ENCODE assay signal across 8 cellular contexts in genomic region chr19:47158367-47158791, GRCh38. TPM values are rescaled to one million over a fixed set of nuclear protein-coding genes. Genes with fewer than 3 reads are reported as not detected.
A peak's percentile ranks its signal among the peaks of the same experiment; 100 is the strongest.
DNase-seq lines count a peak whose midpoint lies in the region; ATAC-seq and TF ChIP-seq lines count a peak whose summit lies in the region.

No MANE protein-coding gene starts in this region.

- H3K27me3 ChIP-seq in mesendoderm (ENCODE audit: insufficient read depth, low read length, poor library complexity) (no peaks in the 10 kb centered on the region), tibial nerve (no peaks in the 10 kb centered on the region)

- peaks cover 12% of the 10 kb centered on the region for H3K79me1 ChIP-seq in mesendoderm (ENCODE audit: low read length)

- peak overlapping the region; percentile 93 for H3K27ac Mint-ChIP-seq in activated CD4-positive, alpha-beta T cell treated with anti-CD3 and anti-CD28 coated beads, Interleukin-2, amount 10 ng/mL, durations not matched to agents 24 days and 14 days

- H4K5ac ChIP-seq in mesendoderm (ENCODE audit: low read length), result no peak overlapping the region

- peak; percentile 61 for DNase-seq in activated CD4-positive, alpha-beta T cell treated with anti-CD3 and anti-CD28 coated beads, Interleukin-2, amount 10 ng/mL, durations not matched to agents 24 days and 14 days
- DNase-seq in activated CD4-positive, alpha-beta T cell treated with anti-CD3 and anti-CD28 coated beads, Interleukin-2, amount 50 U/mL, for 1 hour, result no peak
- DNase-seq in caudate nucleus (lab: John Stamatoyannopoulos, UW), result peak in 1 of 61 donors; percentile 38
- no peak for DNase-seq in mesendoderm
- peak in 1 of 2 donors; percentile 10 for DNase-seq in tibial nerve (ENCODE audit: low spot score in 2 of 2)
- no peak for DNase-seq in activated gamma-delta T cell treated with Interleukin-2 at 50 U/mL for 16 hours

- peak overlapping the region; percentile 63 for H3K27ac ChIP-seq in caudate nucleus (ENCODE audit: low read depth, low read length)
- peak overlapping the region; percentile 81 for H3K27ac ChIP-seq in mesendoderm (ENCODE audit: low read depth, low read length)
- peak overlapping the region; percentile 26 to 90 (median 60) for H3K27ac ChIP-seq in tibial nerve

- H2BK120ac ChIP-seq in mesendoderm (ENCODE audit: low read depth, low read length), result no peak overlapping the region

- H3K9me3 Mint-ChIP-seq in activated CD4-positive, alpha-beta T cell treated with anti-CD3 and anti-CD28 coated beads, Interleukin-2, amount 10 ng/mL, durations not matched to agents 24 days and 14 days, result no peaks in the 10 kb centered on the region

- H2AK5ac ChIP-seq in mesendoderm (ENCODE audit: low read length), result peak overlapping the region; percentile 57

- H3K4me1 ChIP-seq in mesendoderm (ENCODE audit: control insufficient read depth, low read depth, low read length) (peaks cover 17% of the 10 kb centered on the region), tibial nerve (peaks cover 0 to 38% (median 26%) of the 10 kb centered on the region in 4 donors)

- H3K9ac ChIP-seq in mesendoderm (ENCODE audit: low read length), result peak overlapping the region; percentile 43

- no peak for TF ChIP-seq POLR2A in tibial nerve (IDR thresholded peaks at IDR 0.05)

- no peak overlapping the region for H3K4me2 ChIP-seq in mesendoderm (ENCODE audit: low read length)

- no peak for TF ChIP-seq CTCF in tibial nerve (IDR thresholded peaks at IDR 0.05)

- ATAC-seq in GM21360 (IDR thresholded peaks at IDR 0.05; ENCODE audit: unreplicated experiment), result no peak
- no peak for ATAC-seq in HG02571 (IDR thresholded peaks at IDR 0.05; ENCODE audit: unreplicated experiment)

- intact Hi-C loops in activated CD4-positive, alpha-beta T cell treated with anti-CD3 and anti-CD28 coated beads, Interleukin-2, amount 10 ng/mL, durations not matched to agents 24 days and 14 days (cut with micrococcal nuclease), result loop anchor here (1.0 to 2.0 kb wide), 2 partner anchors 68 to 86 kb away; no protein-coding TSS in a partner anchor

- H4K8ac ChIP-seq in mesendoderm (ENCODE audit: low read depth, low read length), result no peak overlapping the region

- peaks cover 53% of the 10 kb centered on the region for H3K36me3 Mint-ChIP-seq in activated CD4-positive, alpha-beta T cell treated with anti-CD3 and anti-CD28 coated beads, Interleukin-2, amount 10 ng/mL, durations not matched to agents 24 days and 14 days (ENCODE audit: low read depth)

- no peaks in the 10 kb centered on the region for H3K27me3 Mint-ChIP-seq in activated CD4-positive, alpha-beta T cell treated with anti-CD3 and anti-CD28 coated beads, Interleukin-2, amount 10 ng/mL, durations not matched to agents 24 days and 14 days

- no peak for TF ChIP-seq EP300 in tibial nerve (IDR thresholded peaks at IDR 0.05)

- no peaks in the 10 kb centered on the region for H3K9me3 ChIP-seq in tibial nerve

- no CpG with 5 or more reads among the region's 8 CpGs for WGBS in mesendoderm (ENCODE audit: extremely low coverage, insufficient coverage, low lambda C conversion rate)
- 44 to 54% methylated on average over 8 of the region's 8 CpGs for WGBS in tibial nerve, 2 donors

- H2BK15ac ChIP-seq in mesendoderm (replicated peaks; ENCODE audit: low read depth), result no peak overlapping the region

- H3K18ac ChIP-seq in mesendoderm (ENCODE audit: low read length), result peak overlapping the region; percentile 42

- H3K4ac ChIP-seq in mesendoderm (ENCODE audit: low read depth, low read length), result peak overlapping the region; percentile 8

- peak overlapping the region; percentile 82 for H2BK5ac ChIP-seq in mesendoderm (ENCODE audit: low read length)

- peaks cover 16% of the 10 kb centered on the region for H3K36me3 ChIP-seq in mesendoderm (ENCODE audit: control insufficient read depth, insufficient read depth, low read length)
- H3K36me3 ChIP-seq in tibial nerve, result peaks cover 0 to 33% (median 0%) of the 10 kb centered on the region in 3 donors

- peak overlapping the region; percentile 80 for H3K4me3 Mint-ChIP-seq in activated CD4-positive, alpha-beta T cell treated with anti-CD3 and anti-CD28 coated beads, Interleukin-2, amount 10 ng/mL, durations not matched to agents 24 days and 14 days

- no peak overlapping the region for H3K4me3 ChIP-seq in mesendoderm (ENCODE audit: low read length)
- no peak overlapping the region for H3K4me3 ChIP-seq in tibial nerve

- H3K23ac ChIP-seq in mesendoderm (ENCODE audit: low read length), result peak overlapping the region; percentile 90

- peak overlapping the region; percentile 81 for H3K56ac ChIP-seq in mesendoderm (ENCODE audit: low read length)

- H3K4me1 Mint-ChIP-seq in activated CD4-positive, alpha-beta T cell treated with anti-CD3 and anti-CD28 coated beads, Interleukin-2, amount 10 ng/mL, durations not matched to agents 24 days and 14 days, result peaks cover 41% of the 10 kb centered on the region

- peaks cover 14% of the 10 kb centered on the region for H3K79me2 ChIP-seq in mesendoderm (ENCODE audit: control insufficient read depth, insufficient read depth, low read length)

RNA-seq across cellular contexts. Expression of gene SAE1, which starts 27.7 kb away (rescaled TPM):
- 147 and 151 TPM in 2 replicates for total RNA-seq in activated CD4-positive, alpha-beta T cell treated with anti-CD3 and anti-CD28 coated beads, Interleukin-2, amount 10 ng/mL, durations not matched to agents 24 days and 14 days
- 240 TPM for polyA plus RNA-seq in mesendoderm (2013, experiment 1 of 2)
- polyA plus RNA-seq in mesendoderm (2013, experiment 2 of 2), result 241 TPM
- total RNA-seq in tibial nerve, result 10 to 100 TPM; 37.9 to 66.9 (median 50.8) TPM

RNA-seq across cellular contexts. Expression of gene ZC3H4, which starts 44.8 kb away (rescaled TPM):
- 97.3 and 103 TPM in 2 replicates for total RNA-seq in activated CD4-positive, alpha-beta T cell treated with anti-CD3 and anti-CD28 coated beads, Interleukin-2, amount 10 ng/mL, durations not matched to agents 24 days and 14 days
- 40.0 TPM for polyA plus RNA-seq in mesendoderm (2013, experiment 1 of 2)
- polyA plus RNA-seq in mesendoderm (2013, experiment 2 of 2), result 40.7 TPM
- total RNA-seq in tibial nerve, result 10 to 100 TPM; 25.5 to 40.4 (median 34.2) TPM
